ENCODE assay signal across 11 cellular contexts in the genomic region with DNA sequence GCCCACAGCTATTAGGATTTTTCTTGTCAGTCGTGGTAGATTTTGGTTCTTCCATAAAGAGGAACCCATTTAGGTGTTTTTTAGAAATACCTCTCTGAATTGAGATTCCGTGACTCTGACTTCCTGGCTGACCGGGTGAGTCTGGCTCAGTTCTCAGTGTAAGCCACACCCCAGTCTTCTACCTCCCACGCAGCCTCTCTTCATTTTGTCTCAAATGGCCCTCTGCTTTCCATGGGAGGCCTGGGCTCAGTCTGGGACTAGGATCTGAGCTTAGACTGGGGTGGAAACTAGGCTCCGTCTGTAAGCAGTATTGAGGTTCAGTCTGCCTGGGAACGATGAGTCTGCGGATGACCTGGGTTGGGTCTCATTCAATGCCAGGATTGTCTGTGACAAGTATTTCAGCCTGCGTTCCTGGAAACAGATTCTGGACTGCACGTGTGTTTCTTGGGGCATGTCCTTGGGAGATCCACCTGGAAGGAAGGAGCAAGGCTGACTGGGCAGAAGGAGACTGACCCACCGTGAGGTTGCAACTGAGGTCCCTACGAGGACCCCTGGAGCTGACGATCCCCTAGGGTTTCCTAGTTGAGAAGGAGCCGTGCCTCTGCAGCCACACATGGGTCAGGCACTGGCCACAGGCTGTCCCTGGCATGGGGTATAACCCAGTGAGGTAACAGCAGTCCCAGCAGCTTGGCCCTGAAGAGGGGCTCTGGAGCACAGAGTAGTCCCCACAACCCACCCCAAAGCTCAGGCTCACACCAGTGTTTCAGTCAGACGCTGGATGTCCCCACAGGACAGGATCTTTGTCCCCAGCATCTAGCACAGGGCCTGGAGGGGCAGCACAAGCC. TPM values are rescaled to one million over a fixed set of nuclear protein-coding genes. Genes with fewer than 3 reads are reported as not detected.
DNase-seq lines count a peak whose midpoint lies in the region; ATAC-seq and TF ChIP-seq lines count a peak whose summit lies in the region.
"Had no signal": no experiment of that assay in that cellular context is flagged by ENCODE, and none has a peak within 500 bp of the region (broad histone marks: within the 10 kb centered on the region; RNA-seq: fewer than 3 reads in every experiment).

No MANE protein-coding gene starts in this region.

- no peak overlapping the region for H3K4me3 ChIP-seq in adipocyte (ENCODE audit: low read length)
- H3K4me3 ChIP-seq in spleen: no peak overlapping the region
- H3K4me3 ChIP-seq: cardiac muscle cell, pancreas had no signal

- H3K4me1 ChIP-seq in adipocyte (ENCODE audit: control insufficient read depth, insufficient read depth, low read length) (peaks cover 7% of the 10 kb centered on the region), spleen (peaks cover 15 to 74% (median 54%) of the 10 kb centered on the region in 6 donors)
- H3K4me1 ChIP-seq: pancreas had no signal

- no peak for TF ChIP-seq CTCF in spleen (IDR thresholded peaks at IDR 0.05 in 8 of 11, conservative IDR thresholded peaks at IDR 0.05 in 3 of 11)

- peaks cover 34% of the 10 kb centered on the region for H3K27me3 ChIP-seq in adipocyte (replicated peaks; ENCODE audit: control insufficient read depth, insufficient read depth, low read length)
- H3K27me3 ChIP-seq in spleen (replicated peaks in 1 of 7): peaks cover 0 to 4% (median 0%) of the 10 kb centered on the region in 7 donors
- H3K27me3 ChIP-seq: cardiac muscle cell, pancreas had no signal

- TF ChIP-seq POLR2A in spleen (IDR thresholded peaks at IDR 0.05): no peak

- DNase-seq in adipocyte (ENCODE audit: low read depth): peak; percentile 16
- DNase-seq in spleen: no peak
- DNase-seq in cerebellar cortex (ENCODE audit: low spot score): no peak
- DNase-seq: pancreas had no signal

- no peak overlapping the region for H3K9ac ChIP-seq in adipocyte (ENCODE audit: low read length)

- WGBS in spleen, 5 donors: 38 to 66% (median 57%) methylated on average over 10 to 14 of the region's 14 CpGs

- no peaks in the 10 kb centered on the region for H3K9me3 ChIP-seq in adipocyte (ENCODE audit: control insufficient read depth, low read length)
- H3K9me3 ChIP-seq in spleen: no peaks in the 10 kb centered on the region
- H3K9me3 ChIP-seq: pancreas had no signal

- H3K27ac ChIP-seq in spleen: peak overlapping the region; percentile 51 to 92 (median 73)
- H3K27ac ChIP-seq: cardiac muscle cell, pancreas had no signal

- peak; percentile 30 for ATAC-seq in GM19035 (IDR thresholded peaks at IDR 0.05; ENCODE audit: unreplicated experiment)
- peak; percentile 23 for ATAC-seq in HG03060 (IDR thresholded peaks at IDR 0.05; ENCODE audit: low read depth, unreplicated experiment)
- no peak for ATAC-seq in HG02763 (IDR thresholded peaks at IDR 0.05; ENCODE audit: unreplicated experiment)
- no peak for ATAC-seq in HG02678 (IDR thresholded peaks at IDR 0.05; ENCODE audit: unreplicated experiment)
- ATAC-seq in GM18858 (IDR thresholded peaks at IDR 0.05; ENCODE audit: unreplicated experiment): no peak
- ATAC-seq: pancreas had no signal

- H3K36me3 ChIP-seq in adipocyte (ENCODE audit: control insufficient read depth, insufficient read depth, low read length, severe bottlenecking) (no peaks in the 10 kb centered on the region), spleen (no peaks in the 10 kb centered on the region)
- H3K36me3 ChIP-seq: cardiac muscle cell, pancreas had no signal

- intact Hi-C loops in spleen (cut with DNase I; ENCODE audit: low total_unique reads): loop anchor here (10.0 kb wide), 1 partner anchor 239 kb away; no protein-coding TSS in a partner anchor

RNA-seq across cellular contexts. Expression of a gene that starts 12.3 kb away (rescaled TPM):
- total RNA-seq in spleen: 1 to 10 TPM in 6 of 7 donors, under 1 TPM in 1; 0.34 to 3.0 (median 2.2) TPM
- polyA plus RNA-seq in spleen: 1 to 10 TPM in 1 of 3 donors, under 1 TPM in 2; 0.42 to 1.2 (median 0.52) TPM
- total RNA-seq: activated CD8-positive, alpha-beta memory T cell treated with anti-CD3 and anti-CD28 coated beads for 36 hours; pancreas had no signal

Comparison
In these comparisons a context has a peak if more than half of its experiments do, and no peak if none do; other contexts are left out.
1. ATAC-seq: peak in GM19035 (single experiment) and HG03060 (single experiment); none in HG02763 (single experiment), HG02678 (single experiment) and GM18858 (single experiment).